Comparison of ENCODE assay signal across 2 cellular contexts in genomic region chr3:31432897-31433678, GRCh38.
TF ChIP-seq lines count a peak whose summit lies in the region.

No MANE protein-coding gene starts in this region.

TF ChIP-seq in HepG2, 621 proteins besides CTCF, POLR2A, EP300 and RAD21:
- no peak for TF ChIP-seq AHDC1 (CRISPR knock-in tag; IDR thresholded peaks at IDR 0.05; ENCODE audit: borderline replicate concordance)
- TF ChIP-seq ZNF746 (CRISPR knock-in tag; IDR thresholded peaks at IDR 0.05), result no peak
- TF ChIP-seq TFE3 (CRISPR knock-in tag; IDR thresholded peaks at IDR 0.05), result no peak
- TF ChIP-seq ZNF557 (CRISPR knock-in tag; IDR thresholded peaks at IDR 0.05), result no peak
- TF ChIP-seq NCOA5 (CRISPR knock-in tag; IDR thresholded peaks at IDR 0.05), result no peak
- TF ChIP-seq LCORL (IDR thresholded peaks at IDR 0.05), result no peak
- TF ChIP-seq LCORL (CRISPR knock-in tag; IDR thresholded peaks at IDR 0.05), result no peak
- no peak for TF ChIP-seq NR2F6 (IDR thresholded peaks at IDR 0.05)
- TF ChIP-seq NR2F6 (CRISPR knock-in tag; IDR thresholded peaks at IDR 0.05), result no peak
- TF ChIP-seq ATF1 (CRISPR knock-in tag; IDR thresholded peaks at IDR 0.05), result no peak
- TF ChIP-seq HES4 (CRISPR knock-in tag; IDR thresholded peaks at IDR 0.05; ENCODE audit: borderline replicate concordance), result no peak
- TF ChIP-seq ZNF674 (CRISPR knock-in tag; IDR thresholded peaks at IDR 0.05; ENCODE audit: low read depth), result no peak
- no peak for TF ChIP-seq ZNF607 (CRISPR knock-in tag; IDR thresholded peaks at IDR 0.05; ENCODE audit: borderline replicate concordance)
- no peak for TF ChIP-seq ZMYM3 (CRISPR knock-in tag; IDR thresholded peaks at IDR 0.05)
- no peak for TF ChIP-seq ZIK1 (CRISPR knock-in tag; IDR thresholded peaks at IDR 0.05; ENCODE audit: borderline replicate concordance, low read depth)
- TF ChIP-seq MXD4 (CRISPR knock-in tag; IDR thresholded peaks at IDR 0.05), result no peak
- no peak for TF ChIP-seq ZNF605 (CRISPR knock-in tag; IDR thresholded peaks at IDR 0.05)
- no peak for TF ChIP-seq ZNF260 (CRISPR knock-in tag; IDR thresholded peaks at IDR 0.05; ENCODE audit: borderline replicate concordance, low read depth)
- TF ChIP-seq ZBTB38 (CRISPR knock-in tag; IDR thresholded peaks at IDR 0.05), result no peak
- TF ChIP-seq HNRNPH1 (optimal IDR thresholded peaks at IDR 0.05; ENCODE audit: low read depth, low read length), result no peak
- no peak for TF ChIP-seq ZBED4 (CRISPR knock-in tag; IDR thresholded peaks at IDR 0.05; ENCODE audit: borderline replicate concordance)
- TF ChIP-seq SIX1 (CRISPR knock-in tag; IDR thresholded peaks at IDR 0.05; ENCODE audit: borderline replicate concordance), result no peak
TF ChIP-seq in HepG2: peak in this region for 0.

TF ChIP-seq in GM12878, 131 proteins besides CTCF, POLR2A, EP300 and RAD21:
- TF ChIP-seq EED (IDR thresholded peaks at IDR 0.05; ENCODE audit: low read depth) (no peak), CBX5 (IDR thresholded peaks at IDR 0.05; ENCODE audit: low read depth) (0 out of 2 replicates have a peak, but pooled peaks have one; percentile 1)
